13 cellular contexts compared by ENCODE assay signal in the genomic region with DNA sequence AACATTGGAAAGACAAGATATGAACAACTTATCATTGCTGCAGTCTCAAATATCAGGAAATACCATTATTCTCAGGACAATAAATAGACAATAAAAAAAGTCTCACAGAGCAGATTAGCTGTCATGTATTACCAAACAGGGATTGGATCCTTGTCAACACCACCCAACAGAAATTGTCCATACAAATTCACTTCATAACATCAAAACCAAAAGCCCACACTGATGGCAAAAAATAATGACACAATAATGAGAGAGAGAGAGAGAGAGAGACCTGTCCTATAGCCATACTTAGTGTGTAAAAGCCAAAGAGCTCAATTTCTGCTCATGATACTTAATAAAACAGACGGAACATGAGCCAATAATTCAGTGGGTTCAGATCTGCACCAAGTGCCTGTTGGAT.
"Had no signal": no experiment of that assay in that cellular context is flagged by ENCODE, and none has a peak within 500 bp of the region (broad histone marks: within the 10 kb centered on the region; RNA-seq: fewer than 3 reads in every experiment).

No MANE protein-coding gene starts in this region.

- H3K36me3 ChIP-seq: ovary, sigmoid colon, upper lobe of right lung had no signal

- DNase-seq: activated CD4-positive, CD25-positive, alpha-beta regulatory T cell treated with anti-CD3 and anti-CD28 coated beads, Interleukin-2, amount 50 U/mL, for 72 hours; effector CD4-positive, alpha-beta T cell; foreskin keratinocyte; left colon; mucosa of descending colon; sigmoid colon; stimulated activated naive CD4-positive, alpha-beta T cell treated with Interleukin-2 at 50 U/mL for 16 hours; upper lobe of right lung had no signal

- H3K4me1 ChIP-seq: foreskin keratinocyte, upper lobe of right lung had no signal

- H3K27me3 ChIP-seq: foreskin keratinocyte, ovary, sigmoid colon, upper lobe of right lung had no signal

- ATAC-seq: foreskin keratinocyte, left colon, mucosa of descending colon, upper lobe of right lung had no signal

- H3K4me3 Mint-ChIP-seq: neural crest cell had no signal

- H3K9me3 ChIP-seq: mucosa of descending colon, ovary, sigmoid colon, upper lobe of right lung had no signal

- H3K27ac ChIP-seq: coronary artery, foreskin keratinocyte, ovary, sigmoid colon, SK-N-MC, upper lobe of right lung had no signal

- H3K4me3 ChIP-seq: coronary artery, lung, mucosa of descending colon, ovary, sigmoid colon, SK-N-MC, upper lobe of right lung had no signal
